In the genomic region with DNA sequence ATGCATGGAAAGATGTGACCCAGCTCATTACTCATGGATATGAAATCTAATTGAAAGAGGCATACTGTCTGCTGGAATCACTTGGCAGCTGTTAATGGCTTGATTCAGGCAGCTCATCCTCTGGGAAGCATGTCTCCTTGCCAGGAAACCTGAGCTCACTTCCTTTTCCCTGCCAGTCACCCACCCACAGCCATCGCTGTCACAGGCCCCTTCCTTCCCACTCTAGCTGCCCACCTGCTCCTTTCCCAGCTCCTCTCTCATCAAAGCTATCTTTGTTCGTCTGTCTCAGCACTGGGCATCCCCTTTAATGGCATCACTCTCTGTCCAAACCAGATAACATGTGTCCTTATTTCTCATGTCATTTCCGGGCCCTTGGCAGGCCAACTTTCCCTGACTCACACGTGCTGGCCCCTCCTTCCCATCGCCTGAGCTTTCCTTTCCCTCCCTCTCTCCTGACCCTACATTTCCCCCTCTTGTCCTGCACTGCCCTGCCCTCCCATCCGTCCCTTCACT, we compare ENCODE assay signal across 18 cellular contexts.
A peak's percentile ranks its signal among the peaks of the same experiment; 100 is the strongest.
DNase-seq lines count a peak whose midpoint lies in the region; ATAC-seq, FAIRE-seq and TF ChIP-seq lines count a peak whose summit lies in the region.
"Had no signal": no experiment of that assay in that cellular context is flagged by ENCODE, and none has a peak within 500 bp of the region (broad histone marks: within the 10 kb centered on the region; RNA-seq: fewer than 3 reads in every experiment).

No MANE protein-coding gene starts in this region.

- peak overlapping the region; percentile 75; the same call in 1 of the 2 replicates for H2AK5ac ChIP-seq in H1 (ENCODE audit: low read depth, low read length)

- H2BK120ac ChIP-seq in H1 (replicated peaks; ENCODE audit: low read depth, low read length), result no peak overlapping the region

- CTCF ChIA-PET in H1 (lab: Charles Lee; ENCODE audit: partially characterized antibody), result no interaction called here
- CTCF ChIA-PET in OCI-LY7 (lab: Charles Lee; ENCODE audit: unreplicated experiment), result no interaction called here

- no peak overlapping the region for H2BK15ac ChIP-seq in H1 (ENCODE audit: low read length)

- peak; percentile 73 for DNase-seq in GM03348 (ENCODE audit: low spot score)
- peak; percentile 73 for DNase-seq in NCI-H446 treated with DMSO at 0.1 percent for 48 hours (lab: John Stamatoyannopoulos, UW)
- no peak for DNase-seq in H1 (ENCODE audit: low read depth in 1 of 2, low spot score in 2 of 2)
- peak; percentile 61 for DNase-seq in osteoblast (ENCODE audit: insufficient read length, low spot score, missing footprints)
- no peak for DNase-seq in testis
- DNase-seq in activated gamma-delta T cell (lab: John Stamatoyannopoulos, UW), result no peak
- no peak for DNase-seq in OCI-LY7 (ENCODE audit: low spot score)
- DNase-seq: activated naive CD4-positive, alpha-beta T cell treated with anti-CD3 and anti-CD28 coated beads, Interleukin-2, amount 50 U/mL, for 16 hours; Calu3; hippocampal formation; KBM-7; NCI-H187; stimulated activated CD4-positive, alpha-beta T cell treated with anti-CD3 and anti-CD28 coated beads, Interleukin-4, amount 100 ng/mL, for 4 hours; stimulated activated naive CD8-positive, alpha-beta T cell treated with anti-CD3 and anti-CD28 coated beads, Interleukin-15, amount 100 ng/mL, for 72 hours had no signal

- no peaks in the 10 kb centered on the region for H3K36me3 ChIP-seq in H1 (ENCODE audit: control insufficient read depth in 2 of 4, insufficient read depth in 4 of 4, low read length in 3 of 4)
- H3K36me3 ChIP-seq in osteoblast (ENCODE audit: insufficient read depth, low read length), result no peaks in the 10 kb centered on the region
- H3K36me3 ChIP-seq in testis (ENCODE audit: low read depth, missing control alignments), result no peaks in the 10 kb centered on the region
- no peaks in the 10 kb centered on the region for H3K36me3 ChIP-seq in OCI-LY7 (ENCODE audit: insufficient read depth, low read length)

- H2BK12ac ChIP-seq in H1 (ENCODE audit: low read depth, low read length), result no peak overlapping the region

- no peak overlapping the region for H4K91ac ChIP-seq in H1 (replicated peaks; ENCODE audit: insufficient read length, low read length)

- H2BK5ac ChIP-seq in H1 (ENCODE audit: low read depth, low read length), result no peak overlapping the region

- no peak for TF ChIP-seq EP300 in H1 (IDR thresholded peaks at IDR 0.05; ENCODE audit: borderline replicate concordance in 1 of 2, low read depth in 2 of 2, low read length in 2 of 2)

- TF ChIP-seq POLR2A in H1 (IDR thresholded peaks at IDR 0.05; ENCODE audit: control extremely low read depth in 1 of 2, low read depth in 2 of 2, low read length in 2 of 2), result no peak
- TF ChIP-seq POLR2A in testis (IDR thresholded peaks at IDR 0.05), result no peak

- H3K9me3 ChIP-seq in H1 (ENCODE audit: insufficient read depth in 2 of 2, low read depth in 1 of 2, low read length in 1 of 2) (no peaks in the 10 kb centered on the region), osteoblast (ENCODE audit: low read depth, low read length) (no peaks in the 10 kb centered on the region), testis (no peaks in the 10 kb centered on the region), OCI-LY7 (ENCODE audit: low read length) (no peaks in the 10 kb centered on the region)

- BruUV-seq in OCI-LY7 (replicated peaks; lab: Mats Ljungman, UMichigan), result no TSS peak

- H3K23me2 ChIP-seq in H1 (ENCODE audit: low read depth, low read length), result peaks cover 2% of the 10 kb centered on the region; the same call in 1 of the 2 replicates

- H2BK20ac ChIP-seq in H1 (ENCODE audit: low read length), result no peak overlapping the region

- H3K79me2 ChIP-seq in H1 (ENCODE audit: control insufficient read depth in 1 of 2, insufficient read depth in 2 of 2, low read length in 2 of 2) (no peaks in the 10 kb centered on the region), osteoblast (ENCODE audit: insufficient read depth, low read length) (no peaks in the 10 kb centered on the region), OCI-LY7 (ENCODE audit: insufficient read depth, low read depth, low read length) (no peaks in the 10 kb centered on the region)
- H3K79me2 ChIP-seq: parathyroid adenoma had no signal

- WGBS in H1 (ENCODE audit: extremely low coverage in 1 of 2, insufficient coverage in 1 of 2, insufficient read length in 1 of 2, insufficient replicate concordance in 2 of 2, low coverage in 1 of 2, low lambda C conversion rate in 2 of 2, missing lambda C conversion rate in 1 of 2), 2 experiments, result 79% methylated on average over 6 of the region's 6 CpGs; no CpG with 5 or more reads in 1 of the 2 experiments
- 57 to 64% methylated on average over 6 of the region's 6 CpGs for WGBS in testis, 2 donors

- intact Hi-C loops in testis (cut with DNase I; ENCODE audit: low total_unique reads), result no loop called here
- intact Hi-C loops in OCI-LY7 (cut with micrococcal nuclease; ENCODE audit: unreplicated experiment), result no loop called here

- no peak overlapping the region for H3K4ac ChIP-seq in H1 (replicated peaks; ENCODE audit: insufficient read length, low read depth, low read length)

- H3K4me3 ChIP-seq in H1 (ENCODE audit: extremely low read depth in 1 of 4, insufficient read depth in 2 of 4, low read depth in 3 of 4, low read length in 4 of 4), result no peak overlapping the region
- no peak overlapping the region for H3K4me3 ChIP-seq in osteoblast (ENCODE audit: insufficient read depth, low read length)
- H3K4me3 ChIP-seq in testis, result no peak overlapping the region
- no peak overlapping the region for H3K4me3 ChIP-seq in OCI-LY7 (ENCODE audit: low read depth, low read length, poor library complexity, severe bottlenecking)
- H3K4me3 ChIP-seq: GM12878 had no signal

- peaks cover 0 to 2% (median under 1%) of the 10 kb centered on the region in 4 experiments; a peak in 1 of 7 replicates for H3K27me3 ChIP-seq in H1 (replicated peaks in 1 of 4; ENCODE audit: control insufficient read depth in 3 of 4, extremely low read depth in 1 of 4, insufficient read depth in 3 of 4, low read length in 3 of 4)
- H3K27me3 ChIP-seq in osteoblast (ENCODE audit: insufficient read depth, low read length), result no peaks in the 10 kb centered on the region
- H3K27me3 ChIP-seq in testis, result no peaks in the 10 kb centered on the region

- H3K27ac ChIP-seq in H1 (ENCODE audit: low read depth, low read length) (no peak overlapping the region), osteoblast (ENCODE audit: low read depth, low read length) (peak overlapping the region; percentile 87), testis (no peak overlapping the region), OCI-LY7 (ENCODE audit: low read depth, low read length, poor library complexity, severe bottlenecking) (no peak overlapping the region)
- H3K27ac ChIP-seq: parathyroid adenoma had no signal

- POLR2A ChIA-PET in H1 (lab: Charles Lee; ENCODE audit: partially characterized antibody) (no interaction called here), OCI-LY7 (lab: Charles Lee) (interaction anchor here (0.5 to 1.6 kb wide), 4 partner anchors 10 to 1236 kb away, joined by 3 to 7 read pairs (median 3); no protein-coding TSS in a partner anchor)

- no peaks in the 10 kb centered on the region for H3K79me1 ChIP-seq in H1 (ENCODE audit: low read depth, low read length)

- H3K4me1 ChIP-seq in H1 (replicated peaks in 1 of 4; ENCODE audit: control insufficient read depth in 3 of 4, insufficient read depth in 4 of 4, low read length in 3 of 4), result no peaks in the 10 kb centered on the region
- peaks cover 40% of the 10 kb centered on the region for H3K4me1 ChIP-seq in osteoblast (ENCODE audit: insufficient read depth, low read length)
- H3K4me1 ChIP-seq in testis, result no peaks in the 10 kb centered on the region
- no peaks in the 10 kb centered on the region for H3K4me1 ChIP-seq in OCI-LY7 (ENCODE audit: insufficient read depth, low read length, poor library complexity, severe bottlenecking)
- H3K4me1 ChIP-seq: parathyroid adenoma had no signal

- H3K23ac ChIP-seq in H1 (ENCODE audit: insufficient read length), result no peak overlapping the region

- no peak for TF ChIP-seq RAD21 in H1 (IDR thresholded peaks at IDR 0.05 in 1 of 2, conservative IDR thresholded peaks at IDR 0.05 in 1 of 2; ENCODE audit: low read depth in 2 of 2, low read length in 2 of 2)

- no peak for FAIRE-seq in H1 (lab: Jason Lieb, UNC)
- FAIRE-seq: GM12878 had no signal

- no peak overlapping the region for H3K9ac ChIP-seq in H1 (replicated peaks in 1 of 4; ENCODE audit: extremely low read depth in 1 of 4, low read depth in 3 of 4, low read length in 3 of 4)
- H3K9ac ChIP-seq: parathyroid adenoma had no signal

- no peak overlapping the region for H4K8ac ChIP-seq in H1 (ENCODE audit: extremely low read depth, insufficient read depth, low read length)

- H3K18ac ChIP-seq in H1 (ENCODE audit: extremely low read depth, low read length), result no peak overlapping the region

- H4K20me1 ChIP-seq in H1 (replicated peaks in 1 of 2; ENCODE audit: control insufficient read depth in 1 of 2, insufficient read depth in 2 of 2, low read length in 2 of 2) (peaks cover 0 to 1% of the 10 kb centered on the region in 2 experiments), osteoblast (ENCODE audit: insufficient read depth, low read length) (no peaks in the 10 kb centered on the region), OCI-LY7 (ENCODE audit: insufficient read depth, low read length) (no peaks in the 10 kb centered on the region)

- H3K4me2 ChIP-seq in H1 (ENCODE audit: insufficient read depth in 1 of 2, low read depth in 2 of 2, low read length in 2 of 2) (no peak overlapping the region), osteoblast (ENCODE audit: insufficient read depth, low read length) (peak overlapping the region; percentile 29), OCI-LY7 (ENCODE audit: low read length) (no peak overlapping the region)

- no peak overlapping the region for H3K56ac ChIP-seq in H1 (replicated peaks; ENCODE audit: insufficient read length, low read depth, low read length)

- H4K5ac ChIP-seq in H1 (ENCODE audit: insufficient read length, low read depth, low read length), result no peak overlapping the region

- H2AFZ ChIP-seq in H1 (ENCODE audit: low read length) (peak overlapping the region; percentile 62; the same call in 1 of the 2 replicates), osteoblast (ENCODE audit: low read length) (peak overlapping the region; percentile 49), OCI-LY7 (ENCODE audit: low read length) (no peak overlapping the region)
- H2AFZ ChIP-seq: parathyroid adenoma had no signal

- TF ChIP-seq CTCF in H1 (IDR thresholded peaks at IDR 0.05; ENCODE audit: control extremely low read depth in 1 of 3, insufficient read depth in 1 of 3, low read depth in 1 of 3, low read length in 3 of 3) (no peak), osteoblast (IDR thresholded peaks at IDR 0.05; ENCODE audit: extremely low read depth, low read depth, low read length) (no peak), testis (IDR thresholded peaks at IDR 0.05) (no peak), OCI-LY7 (conservative IDR thresholded peaks at IDR 0.05; ENCODE audit: low read length) (no peak)

- no peak for ATAC-seq in esophagus mucosa
- ATAC-seq: GM12878; HCT116; stimulated activated naive CD8-positive, alpha-beta T cell treated with anti-CD3 and anti-CD28 coated beads, Interleukin-15, amount 100 ng/mL, for 72 hours had no signal

- no peaks in the 10 kb centered on the region for H3K9me2 ChIP-seq in OCI-LY7 (ENCODE audit: insufficient read depth, low read length)

- no peak overlapping the region for H3K14ac ChIP-seq in H1 (ENCODE audit: insufficient read length)

TF ChIP-seq in H1, 55 proteins besides CTCF, POLR2A, EP300 and RAD21 (continues in another document):
- no peak for TF ChIP-seq TCF12 (IDR thresholded peaks at IDR 0.05; ENCODE audit: low read depth, low read length)

Comparison
In these comparisons a context has a peak if more than half of its experiments do, and no peak if none do; other contexts are left out.
1. DNase-seq: peak in GM03348 (single experiment), NCI-H446 treated with DMSO at 0.1 percent for 48 hours (single experiment) and osteoblast (single experiment); none in H1 (0 of 2), testis (single experiment), activated gamma-delta T cell (single experiment) and OCI-LY7 (single experiment).